ENCODE assay signal across 8 cellular contexts in genomic region chr12:31732926-31733548, GRCh38. TPM values are rescaled to one million over a fixed set of nuclear protein-coding genes. Genes with fewer than 3 reads are reported as not detected.
DNase-seq lines count a peak whose midpoint lies in the region; ATAC-seq, FAIRE-seq and TF ChIP-seq lines count a peak whose summit lies in the region.

No MANE protein-coding gene starts in this region.

- H3K79me2 ChIP-seq in endothelial cell of umbilical vein (ENCODE audit: control insufficient read depth, insufficient read depth, low read length): peaks cover 3% of the 10 kb centered on the region

- no peaks in the 10 kb centered on the region for H3K36me3 ChIP-seq in endothelial cell of umbilical vein (ENCODE audit: control insufficient read depth in 2 of 2, extremely low read depth in 1 of 2, insufficient read depth in 2 of 2, low read length in 2 of 2)

- H3K4me2 ChIP-seq in endothelial cell of umbilical vein (ENCODE audit: insufficient read depth, low read length): peak overlapping the region; percentile 53

- CTCF ChIA-PET in endothelial cell of umbilical vein (lab: Charles Lee): interaction anchor here (0.7 to 2.5 kb wide), 8 partner anchors 14 to 579 kb away, joined by 3 to 20 read pairs (median 8); partner anchors contain the start of gene BICD1

- TF ChIP-seq CTCF in 22Rv1 (IDR thresholded peaks at IDR 0.05) (no peak), endothelial cell of umbilical vein (IDR thresholded peaks at IDR 0.05; ENCODE audit: extremely low read depth in 1 of 2, insufficient read depth in 1 of 2, low read depth in 1 of 2, low read length in 2 of 2) (no peak), glutamatergic neuron (IDR thresholded peaks at IDR 0.05; ENCODE audit: partially characterized antibody, unreplicated experiment) (no peak)

- FAIRE-seq in H54 (lab: Jason Lieb, UNC) (peak; percentile 67), endothelial cell of umbilical vein (lab: Jason Lieb, UNC) (peak; percentile 77)

- H3K9ac ChIP-seq in endothelial cell of umbilical vein (replicated peaks; ENCODE audit: extremely low read depth, insufficient read depth, low read length): peak overlapping the region; percentile 46

- H3K27ac ChIP-seq in 22Rv1: peak overlapping the region; percentile 30; the same call in 1 of the 2 replicates
- peak overlapping the region; percentile 95 for H3K27ac ChIP-seq in endothelial cell of umbilical vein (ENCODE audit: insufficient read depth, low read depth, low read length)

- dilution Hi-C loops in endothelial cell of umbilical vein (cut with MboI; ENCODE audit: extremely low pct_ligation_motif_present, low sequenced_read_pairs): no loop called here

- no peaks in the 10 kb centered on the region for H3K27me3 ChIP-seq in endothelial cell of umbilical vein (ENCODE audit: control insufficient read depth in 2 of 2, insufficient read depth in 2 of 2, low read length in 2 of 2)

- DNase-seq in H54 (ENCODE audit: insufficient read length, low spot score) (peak; percentile 46), endothelial cell of umbilical vein (ENCODE audit: low read depth, low spot score) (peak; percentile 91), pulmonary artery endothelial cell (ENCODE audit: low read depth, low spot score) (peak; percentile 72), NCI-H774 (lab: John Stamatoyannopoulos, UW) (no peak), glutamatergic neuron (no peak)

- no peaks in the 10 kb centered on the region for H3K36me3 Mint-ChIP-seq in glutamatergic neuron (ENCODE audit: unreplicated experiment)

- peaks cover 3% of the 10 kb centered on the region for H3K4me1 Mint-ChIP-seq in glutamatergic neuron (ENCODE audit: low read depth, unreplicated experiment)

- intact Hi-C loops in endothelial cell of umbilical vein (cut with micrococcal nuclease): loop anchor here (1.0 kb wide), 5 partner anchors 16 to 226 kb away; partner anchors contain the start of gene RESF1

- no peak overlapping the region for H3K4me3 Mint-ChIP-seq in glutamatergic neuron (ENCODE audit: unreplicated experiment)

- POLR2A ChIA-PET in endothelial cell of umbilical vein (lab: Charles Lee): interaction anchor here (1.0 to 1.9 kb wide), 3 partner anchors 13 to 407 kb away, joined by 3 to 13 read pairs (median 3); no protein-coding TSS in a partner anchor

- ATAC-seq in activated CD4-positive, CD25-positive, alpha-beta regulatory T cell treated with anti-CD3 and anti-CD28 coated beads, Interleukin-2, amount 50 U/mL, for 24 hours: peak; percentile 19
- no peak for ATAC-seq in GM19463 (IDR thresholded peaks at IDR 0.05; ENCODE audit: unreplicated experiment)

- H3K9me3 Mint-ChIP-seq in glutamatergic neuron (ENCODE audit: unreplicated experiment): peaks cover 6% of the 10 kb centered on the region

- TF ChIP-seq POLR2A in H54 (IDR thresholded peaks at IDR 0.05; ENCODE audit: low read depth, low read length): no peak
- no peak for TF ChIP-seq POLR2A in endothelial cell of umbilical vein (IDR thresholded peaks at IDR 0.05; ENCODE audit: low read depth, low read length)

- no peak overlapping the region for H3K27ac Mint-ChIP-seq in glutamatergic neuron (ENCODE audit: unreplicated experiment)

- no TSS peak for BruUV-seq in endothelial cell of umbilical vein (replicated peaks; lab: Mats Ljungman, UMichigan)

- H3K4me3 ChIP-seq in endothelial cell of umbilical vein (replicated peaks in 1 of 3; ENCODE audit: insufficient read depth in 1 of 3, low read depth in 1 of 3, low read length in 3 of 3): no peak overlapping the region

- peaks cover 8% of the 10 kb centered on the region for H3K27me3 Mint-ChIP-seq in glutamatergic neuron (ENCODE audit: unreplicated experiment)

- no peaks in the 10 kb centered on the region for H3K9me1 ChIP-seq in endothelial cell of umbilical vein (replicated peaks; ENCODE audit: control insufficient read depth, extremely low read depth, insufficient read depth, low read length)

- no peaks in the 10 kb centered on the region for H4K20me1 ChIP-seq in endothelial cell of umbilical vein (replicated peaks; ENCODE audit: control insufficient read depth, extremely low read depth, insufficient read depth, low read length)

- H3K4me1 ChIP-seq in endothelial cell of umbilical vein (ENCODE audit: control insufficient read depth, extremely low read depth, insufficient read depth, low read length): peaks cover 36% of the 10 kb centered on the region

- no peak overlapping the region for H2AFZ ChIP-seq in endothelial cell of umbilical vein (ENCODE audit: low read depth, low read length)

- peaks cover 3% of the 10 kb centered on the region for H3K9me3 ChIP-seq in endothelial cell of umbilical vein (replicated peaks; ENCODE audit: control insufficient read depth, insufficient read depth, low read length)

TF ChIP-seq in endothelial cell of umbilical vein, 7 proteins besides CTCF, POLR2A, EP300 and RAD21:
- TF ChIP-seq GATA2 (IDR thresholded peaks at IDR 0.05; ENCODE audit: insufficient read depth, insufficient read length, low read depth, low read length) (peak; percentile 11), JUN (IDR thresholded peaks at IDR 0.05; ENCODE audit: borderline replicate concordance, insufficient read depth, insufficient read length, low read depth) (peak; percentile 93), POLR2AphosphoS5 (IDR thresholded peaks at IDR 0.05; ENCODE audit: insufficient read depth, low read depth, low read length) (peak; percentile 25), EZH2 (IDR thresholded peaks at IDR 0.05; ENCODE audit: borderline replicate concordance, low read depth, low read length, severe bottlenecking) (no peak), FOS (IDR thresholded peaks at IDR 0.05; ENCODE audit: borderline replicate concordance, insufficient read depth, low read length) (peak; percentile 99), MAX (IDR thresholded peaks at IDR 0.05; ENCODE audit: insufficient read depth, insufficient read length) (no peak), MYC (IDR thresholded peaks at IDR 0.05; ENCODE audit: low read depth, low read length) (no peak)

RNA-seq across cellular contexts. Expression of gene AMN1, which starts 4.2 kb away (rescaled TPM):
- total RNA-seq in endothelial cell of umbilical vein: 8.5 and 11.8 TPM in 2 replicates
- 11.3 and 18.0 TPM in 2 replicates for polyA plus RNA-seq in endothelial cell of umbilical vein
- polyA plus RNA-seq in endothelial cell of umbilical vein (2011; cell fraction: cytosol; rRNA removed): 14.6 and 15.9 TPM in 2 replicates
- 11.1 and 15.5 TPM in 2 replicates for polyA plus RNA-seq in endothelial cell of umbilical vein (2011; cell fraction: nucleus; rRNA removed)
- polyA plus RNA-seq in endothelial cell of umbilical vein (2012): 10.9 and 17.3 TPM in 2 replicates
- 10.0 and 12.7 TPM in 2 replicates for polyA minus RNA-seq in endothelial cell of umbilical vein
- 2.6 TPM for polyA minus RNA-seq in endothelial cell of umbilical vein (2011; cell fraction: cytosol; rRNA and poly(A)+ RNA removed)
- 5.9 and 9.0 TPM in 2 replicates for polyA minus RNA-seq in endothelial cell of umbilical vein (2011; cell fraction: nucleus; rRNA and poly(A)+ RNA removed)
- total RNA-seq in pulmonary artery endothelial cell: 12.3 and 18.3 TPM in 2 replicates
- 12.6 TPM for total RNA-seq in glutamatergic neuron (ENCODE audit: unreplicated experiment)

Comparison
In these comparisons a context has a peak if more than half of its experiments do, and no peak if none do; other contexts are left out.
1. DNase-seq: peak in H54 (single experiment), endothelial cell of umbilical vein (single experiment) and pulmonary artery endothelial cell (single experiment); none in NCI-H774 (single experiment) and glutamatergic neuron (single experiment).